8 cellular contexts compared by ENCODE assay signal in the genomic region with DNA sequence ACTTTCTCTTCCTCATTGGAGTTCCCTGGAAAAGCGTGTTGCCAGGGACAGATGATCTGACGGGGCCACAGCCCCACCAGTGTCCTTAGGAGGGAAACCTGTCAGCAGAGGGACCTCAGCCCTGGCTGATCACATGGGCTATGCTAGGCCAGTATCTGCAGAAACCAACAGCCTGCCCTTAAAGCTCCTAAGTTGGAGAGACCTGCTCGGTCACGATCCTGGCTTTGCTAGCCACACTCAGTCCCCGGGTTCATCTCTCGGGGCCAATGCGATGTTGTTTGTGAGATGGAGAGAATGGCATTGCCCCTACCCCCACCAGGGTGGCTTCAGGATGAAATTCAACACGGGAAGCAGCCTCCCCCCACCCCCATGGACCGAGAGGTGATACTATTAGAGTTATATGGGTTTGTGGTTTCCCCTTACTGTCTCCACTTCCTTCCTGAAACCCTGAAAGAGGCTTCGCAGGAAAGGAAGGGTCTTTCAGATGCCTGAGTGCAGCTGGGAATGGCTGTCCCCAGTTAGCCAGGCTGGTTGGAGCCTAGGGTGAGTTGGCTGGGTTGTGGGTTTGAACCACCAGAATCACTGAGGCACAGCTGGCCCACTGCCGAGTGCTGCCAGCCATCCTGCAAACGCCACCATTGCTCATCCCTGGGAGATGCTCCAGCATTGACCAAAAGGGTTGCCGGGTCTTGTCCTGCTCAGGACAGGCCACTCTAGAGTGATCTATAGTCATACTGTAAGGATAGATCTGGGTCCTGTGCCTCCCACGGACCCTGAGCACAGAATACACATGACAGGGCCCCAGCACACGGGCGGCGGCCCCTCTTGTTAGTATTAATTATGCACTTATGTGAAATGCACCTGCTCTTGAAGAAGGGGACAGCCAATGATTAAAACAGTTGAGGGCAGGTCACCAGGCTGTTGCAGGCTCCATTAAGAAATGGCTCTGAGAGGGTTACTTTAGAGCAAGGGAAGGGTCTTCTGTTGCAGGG. TPM values are rescaled to one million over a fixed set of nuclear protein-coding genes. Genes with fewer than 3 reads are reported as not detected.
DNase-seq lines count a peak whose midpoint lies in the region; ATAC-seq, FAIRE-seq and TF ChIP-seq lines count a peak whose summit lies in the region.

No MANE protein-coding gene starts in this region.

- H3K9ac ChIP-seq in HepG2 (ENCODE audit: insufficient read depth, low read depth, low read length), result no peak overlapping the region

- TF ChIP-seq RAD21 in HepG2 (CRISPR knock-in tag; IDR thresholded peaks at IDR 0.05), result no peak

- no peak overlapping the region for H3K27ac ChIP-seq in HepG2 (ENCODE audit: extremely low read length, insufficient read depth, low read length)

- no peaks in the 10 kb centered on the region for H3K27me3 ChIP-seq in HepG2 (ENCODE audit: control insufficient read depth in 1 of 2, insufficient read depth in 2 of 2, low read length in 2 of 2)

- no peak overlapping the region for H2AFZ ChIP-seq in HepG2 (ENCODE audit: low read length)

- ATAC-seq in HepG2 (no peak), GM18520 (IDR thresholded peaks at IDR 0.05; ENCODE audit: unreplicated experiment) (no peak)

- H3K9me3 Mint-ChIP-seq in T-helper 1 cell treated with Interleukin-12 subunit alpha and Interleukin-12 subunit beta and Interleukin-4 antibody, amounts not matched to agents 30 μg/mL and 1 μg/mL, for 36 hours, result no peaks in the 10 kb centered on the region

- H3K4me2 ChIP-seq in HepG2 (ENCODE audit: low read depth, low read length), result no peak overlapping the region

- peaks cover 37% of the 10 kb centered on the region for H3K4me1 Mint-ChIP-seq in T-helper 1 cell treated with Interleukin-12 subunit alpha and Interleukin-12 subunit beta and Interleukin-4 antibody, amounts not matched to agents 30 μg/mL and 1 μg/mL, for 36 hours (ENCODE audit: low read depth)

- H3K9me3 ChIP-seq in HepG2 (ENCODE audit: low read length), result no peaks in the 10 kb centered on the region

- POLR2A ChIA-PET in HEK293T (lab: Yijun Ruan, JAX), result no interaction called here
- POLR2A ChIA-PET in HepG2 (lab: Yijun Ruan, JAX), result interaction anchor here (3.1 to 8.5 kb wide), 2 partner anchors 10 to 107 kb away, joined by 26 to 77 read pairs; a partner anchor contains a TSS

- in situ Hi-C loops in HepG2 (cut with HindIII; ENCODE audit: extremely low pct_ligation_motif_present, low pct_unique_long_range_greater_than_20kb), result loop anchor here (10.0 kb wide), 1 partner anchor 397 kb away; no protein-coding TSS in a partner anchor

- intact Hi-C loops in HepG2 (cut with micrococcal nuclease; ENCODE audit: unreplicated experiment), result no loop called here

- TF ChIP-seq EP300 in HepG2 (IDR thresholded peaks at IDR 0.05; ENCODE audit: low read depth in 2 of 2, low read length in 2 of 2) (no peak), HepG2 (CRISPR knock-in tag; IDR thresholded peaks at IDR 0.05; ENCODE audit: borderline replicate concordance) (no peak)

- WGBS in HepG2 (ENCODE audit: low lambda C conversion rate), result 80% methylated on average over 16 of the region's 17 CpGs

- peaks cover 45% of the 10 kb centered on the region for H3K27me3 Mint-ChIP-seq in T-helper 1 cell treated with Interleukin-12 subunit alpha and Interleukin-12 subunit beta and Interleukin-4 antibody, amounts not matched to agents 30 μg/mL and 1 μg/mL, for 36 hours (ENCODE audit: low read depth)

- no peak for FAIRE-seq in HepG2 (lab: Jason Lieb, UNC)

- H3K79me2 ChIP-seq in HepG2 (ENCODE audit: insufficient read depth, low read length), result no peaks in the 10 kb centered on the region

- no peak overlapping the region for H3K4me3 ChIP-seq in HepG2 (replicated peaks in 1 of 3; ENCODE audit: insufficient read depth in 1 of 3, low read depth in 2 of 3, low read length in 3 of 3)

- BruUV-seq in HepG2 (replicated peaks; lab: Mats Ljungman, UMichigan), result no TSS peak

- peaks cover 88% of the 10 kb centered on the region for H3K4me1 ChIP-seq in HepG2 (ENCODE audit: insufficient read depth, low read length)

- peaks cover 2% of the 10 kb centered on the region for H3K36me3 Mint-ChIP-seq in T-helper 1 cell treated with Interleukin-12 subunit alpha and Interleukin-12 subunit beta and Interleukin-4 antibody, amounts not matched to agents 30 μg/mL and 1 μg/mL, for 36 hours (ENCODE audit: low read depth)

- TF ChIP-seq POLR2A in HepG2 (IDR thresholded peaks at IDR 0.05; ENCODE audit: insufficient read depth in 1 of 2, low read depth in 2 of 2, low read length in 2 of 2), result no peak

- CTCF ChIA-PET in HEK293T (lab: Yijun Ruan, JAX), result no interaction called here
- CTCF ChIA-PET in HepG2 (lab: Yijun Ruan, JAX; ENCODE audit: low intra/inter-chr PET ratio, low total read pairs), result no interaction called here

- peak overlapping the region; percentile 77 for H3K4me3 Mint-ChIP-seq in T-helper 1 cell treated with Interleukin-12 subunit alpha and Interleukin-12 subunit beta and Interleukin-4 antibody, amounts not matched to agents 30 μg/mL and 1 μg/mL, for 36 hours

- no peaks in the 10 kb centered on the region for H3K36me3 ChIP-seq in HepG2 (replicated peaks in 1 of 2; ENCODE audit: control insufficient read depth in 1 of 2, insufficient read depth in 2 of 2, low read length in 2 of 2)

- TF ChIP-seq CTCF in HepG2 (CRISPR knock-in tag; IDR thresholded peaks at IDR 0.05), result no peak

- H3K27ac Mint-ChIP-seq in T-helper 1 cell treated with Interleukin-12 subunit alpha and Interleukin-12 subunit beta and Interleukin-4 antibody, amounts not matched to agents 30 μg/mL and 1 μg/mL, for 36 hours, result no peak overlapping the region

- no peaks in the 10 kb centered on the region for H4K20me1 ChIP-seq in HepG2 (ENCODE audit: insufficient read depth, low read length)

- DNase-seq in GDM1 (lab: John Stamatoyannopoulos, UW) (peak; percentile 78), HEK293T (ENCODE audit: extremely low spot score) (peak; percentile 5), HepG2 (ENCODE audit: low spot score) (no peak), NCI-H2107 (lab: John Stamatoyannopoulos, UW) (no peak), HK-2 (ENCODE audit: unreplicated experiment) (no peak), dedifferentiated amniotic fluid mesenchymal stem cell (ENCODE audit: extremely low spot score) (no peak)

TF ChIP-seq in HEK293T, 16 proteins besides CTCF, POLR2A, EP300 and RAD21 (continues in another document):
- TF ChIP-seq FOXM1 (IDR thresholded peaks at IDR 0.05; ENCODE audit: borderline replicate concordance), result no peak
- no peak for TF ChIP-seq ZNF384 (IDR thresholded peaks at IDR 0.05)
- TF ChIP-seq FOXA1 (IDR thresholded peaks at IDR 0.05), result no peak
- TF ChIP-seq NFRKB (IDR thresholded peaks at IDR 0.05), result no peak
- TF ChIP-seq TARDBP (IDR thresholded peaks at IDR 0.05), result no peak
- no peak for TF ChIP-seq LEF1 (IDR thresholded peaks at IDR 0.05; ENCODE audit: borderline replicate concordance)
- no peak for TF ChIP-seq HDGF (IDR thresholded peaks at IDR 0.05; ENCODE audit: borderline replicate concordance)
- no peak for TF ChIP-seq L3MBTL2 (conservative IDR thresholded peaks at IDR 0.05)
- TF ChIP-seq SP1 (IDR thresholded peaks at IDR 0.05), result no peak
- TF ChIP-seq ARNT (IDR thresholded peaks at IDR 0.05), result no peak
- no peak for TF ChIP-seq SUZ12 (IDR thresholded peaks at IDR 0.05)

TF ChIP-seq in HepG2, 621 proteins besides CTCF, POLR2A, EP300 and RAD21 (continues in another document):
- no peak for TF ChIP-seq MTA1 (CRISPR knock-in tag; IDR thresholded peaks at IDR 0.05; ENCODE audit: borderline replicate concordance)
- TF ChIP-seq ZNF792 (CRISPR knock-in tag; IDR thresholded peaks at IDR 0.05), result 0 out of 2 replicates have a peak, but pooled peaks have one; percentile 70
- peak; percentile 45; the same call in 1 of the 2 replicates for TF ChIP-seq SP4 (CRISPR knock-in tag; IDR thresholded peaks at IDR 0.05)
- TF ChIP-seq ZNF781 (CRISPR knock-in tag; IDR thresholded peaks at IDR 0.05; ENCODE audit: borderline replicate concordance, not compliant biosample characterization), result peak; percentile 77
- 0 out of 2 replicates have a peak, but pooled peaks have one; percentile 21 for TF ChIP-seq ZNF432 (CRISPR knock-in tag; IDR thresholded peaks at IDR 0.05; ENCODE audit: borderline replicate concordance)

RNA-seq across cellular contexts. Expression of a gene that starts 16.8 kb away (rescaled TPM):
- 55.7 and 65.3 TPM in 2 replicates for total RNA-seq in HepG2 (2016; rRNA removed; fragmentation: Illumina TruSeq; extraction: Trizol)
- total RNA-seq in HepG2 (2016; cell fraction: cytosol; rRNA removed; fragmentation: Illumina TruSeq; extraction: Trizol; ENCODE audit: low read depth), result 8.6 and 11.0 TPM in 2 replicates
- 51.5 and 55.7 TPM in 2 replicates for total RNA-seq in HepG2 (2016; cell fraction: insoluble cytoplasmic fraction; rRNA removed; fragmentation: Illumina TruSeq; extraction: Trizol)
- 28.4 and 29.3 TPM in 2 replicates for total RNA-seq in HepG2 (2016; cell fraction: membrane; rRNA removed; fragmentation: Illumina TruSeq; extraction: Trizol)
- total RNA-seq in HepG2 (2016; cell fraction: nucleus; rRNA removed; fragmentation: Illumina TruSeq; extraction: Trizol), result 23.6 and 25.7 TPM in 2 replicates
- polyA plus RNA-seq in HepG2 (2011; rRNA removed), result 15.3 and 24.5 TPM in 2 replicates
- polyA plus RNA-seq in HepG2 (2011; cell fraction: cytosol; rRNA removed), result 18.8 and 22.1 TPM in 2 replicates
- 10.4 and 11.9 TPM in 2 replicates for polyA plus RNA-seq in HepG2 (2011; cell fraction: nucleus; rRNA removed)
- polyA plus RNA-seq in HepG2 (2012), result 19.5 and 50.3 TPM in 2 replicates
- polyA plus RNA-seq in HepG2 (2016; cell fraction: cytosol; fragmentation: Illumina TruSeq; extraction: Trizol; ENCODE audit: low read depth), result 10.8 and 11.1 TPM in 2 replicates
- 90.6 and 102 TPM in 2 replicates for polyA plus RNA-seq in HepG2 (2016; cell fraction: insoluble cytoplasmic fraction; fragmentation: Illumina TruSeq; extraction: Trizol; ENCODE audit: low read depth)
- polyA plus RNA-seq in HepG2 (2016; cell fraction: membrane; fragmentation: Illumina TruSeq; extraction: Trizol; ENCODE audit: low read depth), result 27.3 and 29.2 TPM in 2 replicates
- 54.0 and 54.7 TPM in 2 replicates for polyA plus RNA-seq in HepG2 (2016; cell fraction: nucleus; fragmentation: Illumina TruSeq; extraction: Trizol; ENCODE audit: insufficient read depth, low read depth)
- 9.1 and 22.0 TPM in 2 replicates for polyA minus RNA-seq in HepG2 (2011; rRNA and poly(A)+ RNA removed; ENCODE audit: low replicate concordance)
- 12.6 and 15.4 TPM in 2 replicates for polyA minus RNA-seq in HepG2 (2011; cell fraction: cytosol; rRNA and poly(A)+ RNA removed)
- polyA minus RNA-seq in HepG2 (2011; cell fraction: nucleus; rRNA and poly(A)+ RNA removed), result 8.4 and 8.7 TPM in 2 replicates

Comparison
In these comparisons a context has a peak if more than half of its experiments do, and no peak if none do; other contexts are left out.
1. DNase-seq: peak in GDM1 (single experiment) and HEK293T (single experiment); none in HepG2 (single experiment), NCI-H2107 (single experiment), HK-2 (single experiment) and dedifferentiated amniotic fluid mesenchymal stem cell (single experiment).